Comparison of ENCODE assay signal across 8 cellular contexts in the genomic region with DNA sequence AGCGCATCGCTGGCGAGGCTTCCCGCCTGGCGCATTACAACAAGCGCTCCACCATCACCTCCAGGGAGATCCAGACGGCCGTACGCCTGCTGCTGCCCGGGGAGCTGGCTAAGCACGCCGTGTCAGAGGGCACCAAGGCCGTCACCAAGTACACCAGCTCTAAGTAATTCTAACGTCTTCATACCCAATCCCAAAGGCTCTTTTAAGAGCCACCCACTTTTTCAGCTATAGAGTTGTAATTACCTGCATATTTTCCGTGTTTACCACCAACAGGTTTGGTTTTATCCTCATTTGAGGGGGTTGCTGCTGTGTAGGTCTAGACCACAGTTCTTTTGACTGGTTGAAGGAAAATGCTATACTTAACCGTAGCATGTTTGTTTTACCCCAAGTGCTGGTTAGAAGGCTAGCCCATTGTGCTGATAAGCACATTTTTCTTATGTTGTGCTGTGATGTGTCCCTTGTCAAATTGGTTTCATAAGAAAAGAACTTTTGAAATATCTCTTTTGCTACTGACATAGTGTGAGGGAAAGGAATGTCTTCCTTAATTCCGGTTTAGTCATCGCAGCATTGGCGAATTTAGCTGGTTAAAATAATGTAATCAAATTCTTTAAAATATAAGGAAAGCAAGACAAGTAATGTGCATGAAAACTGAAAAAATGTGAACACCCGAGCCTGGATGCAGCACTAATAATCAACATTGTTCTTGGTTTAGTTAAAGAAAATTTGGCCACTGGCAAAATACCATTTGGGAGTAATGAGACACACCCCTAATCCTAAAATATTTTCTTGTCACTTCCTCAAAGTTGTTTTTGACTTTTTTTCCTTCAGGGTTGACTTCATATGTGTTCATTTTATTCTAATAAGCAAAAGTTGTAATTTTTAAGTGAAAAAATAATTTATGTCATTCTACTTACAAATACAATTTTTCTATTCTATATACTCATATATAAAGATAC.
DNase-seq lines count a peak whose midpoint lies in the region; ATAC-seq and TF ChIP-seq lines count a peak whose summit lies in the region.

No MANE protein-coding gene starts in this region.

- H3K9me3 ChIP-seq in fibroblast of lung (ENCODE audit: control insufficient read depth, insufficient read depth, low read depth, low read length) (no peaks in the 10 kb centered on the region), prostate gland (no peaks in the 10 kb centered on the region)

- no peak overlapping the region for H3K9ac ChIP-seq in fibroblast of lung (ENCODE audit: insufficient read depth, low read length)

- peak overlapping the region; percentile 86 for H3K27ac ChIP-seq in fibroblast of lung (ENCODE audit: insufficient read depth, low read length)
- peak overlapping the region; percentile 87 to 91 for H3K27ac ChIP-seq in prostate gland

- no peak for TF ChIP-seq POLR2A in prostate gland (IDR thresholded peaks at IDR 0.05)

- peaks cover 15% of the 10 kb centered on the region for H3K79me2 ChIP-seq in fibroblast of lung (ENCODE audit: control insufficient read depth, insufficient read depth, low read length)

- peak overlapping the region; percentile 59 for H3K4me3 ChIP-seq in AG10803 (ENCODE audit: low read length)
- H3K4me3 ChIP-seq in fibroblast of lung (replicated peaks in 1 of 4; ENCODE audit: control extremely low read depth in 1 of 4, insufficient read depth in 1 of 4, low read depth in 3 of 4, low read length in 4 of 4), result peak overlapping the region; percentile 66 to 88 (median 86)
- peak overlapping the region; percentile 56 to 68 for H3K4me3 ChIP-seq in prostate gland

- no peak for DNase-seq in AG10803 (ENCODE audit: low read depth)
- peak; percentile 60 for DNase-seq in HCEC 1CT
- peak; percentile 30 to 73 for DNase-seq in fibroblast of lung (ENCODE audit: low read depth in 2 of 2)
- no peak for DNase-seq in prostate gland (ENCODE audit: low spot score)
- DNase-seq in effector CD8-positive, alpha-beta T cell (lab: John Stamatoyannopoulos, UW), result no peak
- DNase-seq in SHP77 treated with DMSO at 0.1 percent for 48 hours (lab: John Stamatoyannopoulos, UW), result no peak
- no peak for DNase-seq in stimulated activated CD8-positive, alpha-beta memory T cell treated with anti-CD3 and anti-CD28 coated beads, Interleukin-4, amount 100 ng/mL, for 48 hours

- WGBS in prostate gland, result 7% methylated on average over 20 of the region's 20 CpGs

- intact Hi-C loops in prostate gland (cut with DNase I), result loop anchor here (2.0 to 5.0 kb wide), 3 partner anchors 43 to 173 kb away; a partner anchor contains a TSS

- H2AFZ ChIP-seq in fibroblast of lung (ENCODE audit: low read length), result peak overlapping the region; percentile 76

- H3K4me2 ChIP-seq in fibroblast of lung (ENCODE audit: extremely low read depth, insufficient read depth, low read length), result peak overlapping the region; percentile 79

- H3K27me3 ChIP-seq in fibroblast of lung (ENCODE audit: control insufficient read depth, insufficient read depth, low read length) (no peaks in the 10 kb centered on the region), prostate gland (replicated peaks; ENCODE audit: insufficient read depth) (no peaks in the 10 kb centered on the region)

- H3K36me3 ChIP-seq in fibroblast of lung (ENCODE audit: control insufficient read depth, insufficient read depth, low read length), result no peaks in the 10 kb centered on the region
- H3K36me3 ChIP-seq in prostate gland, result no peaks in the 10 kb centered on the region

- H4K20me1 ChIP-seq in fibroblast of lung (ENCODE audit: control insufficient read depth, extremely low read depth, insufficient read depth, low read length), result peaks cover 3% of the 10 kb centered on the region

- TF ChIP-seq CTCF in AG10803 (conservative IDR thresholded peaks at IDR 0.05; ENCODE audit: low read length) (no peak), fibroblast of lung (conservative IDR thresholded peaks at IDR 0.05 in 1 of 2, IDR thresholded peaks at IDR 0.05 in 1 of 2; ENCODE audit: low read depth in 1 of 2, low read length in 2 of 2) (no peak), prostate gland (IDR thresholded peaks at IDR 0.05) (no peak)

- peak; percentile 3 for ATAC-seq in SK-N-SH treated with all-trans-retinoic acid at 6 μM for 48 hours

- peaks cover 4% of the 10 kb centered on the region for H3K4me1 ChIP-seq in fibroblast of lung (ENCODE audit: control insufficient read depth, extremely low read depth, insufficient read depth, low read length)
- no peaks in the 10 kb centered on the region for H3K4me1 ChIP-seq in prostate gland (replicated peaks)

TF ChIP-seq in SK-N-SH treated with all-trans-retinoic acid at 6 μM for 48 hours, 23 proteins besides CTCF, POLR2A, EP300 and RAD21:
- TF ChIP-seq ZNF8 (CRISPR knock-in tag; IDR thresholded peaks at IDR 0.05), result no peak
- TF ChIP-seq, protein P1, sequence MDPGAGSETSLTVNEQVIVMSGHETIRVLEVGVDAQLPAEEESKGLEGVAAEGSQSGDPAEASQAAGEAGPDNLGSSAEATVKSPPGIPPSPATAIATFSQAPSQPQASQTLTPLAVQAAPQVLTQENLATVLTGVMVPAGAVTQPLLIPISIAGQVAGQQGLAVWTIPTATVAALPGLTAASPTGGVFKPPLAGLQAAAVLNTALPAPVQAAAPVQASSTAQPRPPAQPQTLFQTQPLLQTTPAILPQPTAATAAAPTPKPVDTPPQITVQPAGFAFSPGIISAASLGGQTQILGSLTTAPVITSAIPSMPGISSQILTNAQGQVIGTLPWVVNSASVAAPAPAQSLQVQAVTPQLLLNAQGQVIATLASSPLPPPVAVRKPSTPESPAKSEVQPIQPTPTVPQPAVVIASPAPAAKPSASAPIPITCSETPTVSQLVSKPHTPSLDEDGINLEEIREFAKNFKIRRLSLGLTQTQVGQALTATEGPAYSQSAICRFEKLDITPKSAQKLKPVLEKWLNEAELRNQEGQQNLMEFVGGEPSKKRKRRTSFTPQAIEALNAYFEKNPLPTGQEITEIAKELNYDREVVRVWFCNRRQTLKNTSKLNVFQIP (CRISPR knock-in tag; IDR thresholded peaks at IDR 0.05; ENCODE audit: borderline replicate concordance, low read depth), result no peak
- no peak for TF ChIP-seq TOX (CRISPR knock-in tag; IDR thresholded peaks at IDR 0.05; ENCODE audit: borderline replicate concordance)
- no peak for TF ChIP-seq PPARA (CRISPR knock-in tag; IDR thresholded peaks at IDR 0.05; ENCODE audit: borderline replicate concordance)
- TF ChIP-seq TCF4 (CRISPR knock-in tag; IDR thresholded peaks at IDR 0.05; ENCODE audit: borderline replicate concordance), result no peak
- TF ChIP-seq ARNTL (CRISPR knock-in tag; IDR thresholded peaks at IDR 0.05; ENCODE audit: borderline replicate concordance, low read depth), result no peak
- no peak for TF ChIP-seq RARB (CRISPR knock-in tag; IDR thresholded peaks at IDR 0.05)
- TF ChIP-seq ZC3H10 (CRISPR knock-in tag; IDR thresholded peaks at IDR 0.05), result no peak
- TF ChIP-seq, protein P2, sequence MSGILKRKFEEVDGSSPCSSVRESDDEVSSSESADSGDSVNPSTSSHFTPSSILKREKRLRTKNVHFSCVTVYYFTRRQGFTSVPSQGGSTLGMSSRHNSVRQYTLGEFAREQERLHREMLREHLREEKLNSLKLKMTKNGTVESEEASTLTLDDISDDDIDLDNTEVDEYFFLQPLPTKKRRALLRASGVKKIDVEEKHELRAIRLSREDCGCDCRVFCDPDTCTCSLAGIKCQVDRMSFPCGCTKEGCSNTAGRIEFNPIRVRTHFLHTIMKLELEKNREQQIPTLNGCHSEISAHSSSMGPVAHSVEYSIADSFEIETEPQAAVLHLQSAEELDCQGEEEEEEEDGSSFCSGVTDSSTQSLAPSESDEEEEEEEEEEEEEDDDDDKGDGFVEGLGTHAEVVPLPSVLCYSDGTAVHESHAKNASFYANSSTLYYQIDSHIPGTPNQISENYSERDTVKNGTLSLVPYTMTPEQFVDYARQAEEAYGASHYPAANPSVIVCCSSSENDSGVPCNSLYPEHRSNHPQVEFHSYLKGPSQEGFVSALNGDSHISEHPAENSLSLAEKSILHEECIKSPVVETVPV (CRISPR knock-in tag; IDR thresholded peaks at IDR 0.05), result no peak
- TF ChIP-seq ZNF565 (CRISPR knock-in tag; conservative IDR thresholded peaks at IDR 0.05; ENCODE audit: low read depth), result no peak
- TF ChIP-seq ESRRG (CRISPR knock-in tag; IDR thresholded peaks at IDR 0.05), result no peak
- TF ChIP-seq ISL1 (CRISPR knock-in tag; IDR thresholded peaks at IDR 0.05), result no peak
- TF ChIP-seq OSR1 (CRISPR knock-in tag; IDR thresholded peaks at IDR 0.05), result no peak

Comparison
In these comparisons a context has a peak if more than half of its experiments do, and no peak if none do; other contexts are left out.
1. DNase-seq: peak in HCEC 1CT (single experiment) and fibroblast of lung (2 of 2); none in AG10803 (single experiment), prostate gland (single experiment), effector CD8-positive, alpha-beta T cell (single experiment), SHP77 treated with DMSO at 0.1 percent for 48 hours (single experiment) and stimulated activated CD8-positive, alpha-beta memory T cell treated with anti-CD3 and anti-CD28 coated beads, Interleukin-4, amount 100 ng/mL, for 48 hours (single experiment).
2. Peak in every context shown above with its lines, with median percentiles within 50 percentile points of each other: H3K4me3 ChIP-seq.